19 cellular contexts compared by ENCODE assay signal in the genomic region with DNA sequence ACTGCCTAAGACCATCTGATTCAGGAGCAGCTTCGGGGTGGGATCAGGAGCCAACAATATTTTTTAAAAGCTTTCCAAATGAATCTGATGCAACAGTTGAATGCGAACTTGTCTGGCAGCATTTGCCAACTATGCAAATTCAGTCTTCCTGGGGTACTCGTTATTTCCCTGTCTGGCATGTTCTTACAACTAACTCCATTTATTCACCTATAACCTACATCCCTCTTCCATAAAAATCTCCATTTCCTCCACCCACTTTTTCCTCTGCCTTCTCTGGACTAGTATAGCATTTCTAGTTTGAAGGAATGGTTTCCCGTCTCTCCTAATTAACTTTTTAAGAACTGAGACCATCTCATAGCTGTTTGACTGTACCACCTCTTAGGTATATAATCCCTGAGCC. TPM values are rescaled to one million over a fixed set of nuclear protein-coding genes. Genes with fewer than 3 reads are reported as not detected.
DNase-seq lines count a peak whose midpoint lies in the region; ATAC-seq and TF ChIP-seq lines count a peak whose summit lies in the region.
"Had no signal": no experiment of that assay in that cellular context is flagged by ENCODE, and none has a peak within 500 bp of the region (broad histone marks: within the 10 kb centered on the region; RNA-seq: fewer than 3 reads in every experiment).

No MANE protein-coding gene starts in this region.

- no peak overlapping the region for H2BK5ac ChIP-seq in H9 (ENCODE audit: insufficient read length, low read length)

- H3K4me1 Mint-ChIP-seq in H9: peaks cover 6 to 9% of the 10 kb centered on the region in 2 experiments
- H3K4me1 Mint-ChIP-seq in activated B cell treated with CpG ODN at 0.5 μM for 24 hours: peaks cover 16% of the 10 kb centered on the region
- peaks cover 26% of the 10 kb centered on the region for H3K4me1 Mint-ChIP-seq in stimulated activated memory B cell treated with anti-CD40 and anti-IgM and Interleukin-4, amounts not matched to agents 10 μg/mL and 1 μg/mL and 100 μg/mL, for 72 hours
- H3K4me1 Mint-ChIP-seq: CD14-positive monocyte had no signal

- H3K4me2 ChIP-seq in H9 (ENCODE audit: insufficient read depth, insufficient read length, low read length): no peak overlapping the region

- H3K9ac ChIP-seq in H9 (ENCODE audit: extremely low read depth, insufficient read length, low read length): no peak overlapping the region

- no peaks in the 10 kb centered on the region for H4K20me1 ChIP-seq in H9 (ENCODE audit: control insufficient read depth, insufficient read depth, insufficient read length)

- no peak overlapping the region for H3K18ac ChIP-seq in H9 (ENCODE audit: insufficient read length, low read depth, low read length)

- no peak overlapping the region for H2BK20ac ChIP-seq in H9 (ENCODE audit: low read depth, low read length, poor library complexity, severe bottlenecking)

- H2AFZ ChIP-seq in H9 (ENCODE audit: low read length): no peak overlapping the region

- H3K56ac ChIP-seq in H9 (ENCODE audit: insufficient read length, low read depth, low read length): no peak overlapping the region

- intact Hi-C loops in activated B cell treated with CpG ODN at 0.5 μM for 24 hours (cut with micrococcal nuclease): no loop called here

- no peak for ATAC-seq in activated B cell treated with CpG ODN at 0.5 μM for 24 hours (ENCODE audit: low read depth)
- no peak for ATAC-seq in stimulated activated memory B cell treated with anti-CD40 and anti-IgM and Interleukin-4, amounts not matched to agents 10 μg/mL and 1 μg/mL and 100 μg/mL, for 72 hours

- no peaks in the 10 kb centered on the region for H3K4me1 ChIP-seq in H9 (ENCODE audit: insufficient read depth, low read length)
- H3K4me1 ChIP-seq: Peyer's patch had no signal

- no peak overlapping the region for H4K8ac ChIP-seq in H9 (replicated peaks; ENCODE audit: insufficient read length, low read depth, low read length)

- H3K9me3 Mint-ChIP-seq in H9: peaks cover 13% of the 10 kb centered on the region in 2 experiments
- H3K9me3 Mint-ChIP-seq in activated B cell treated with CpG ODN at 0.5 μM for 24 hours: peaks cover 6% of the 10 kb centered on the region
- H3K9me3 Mint-ChIP-seq in stimulated activated memory B cell treated with anti-CD40 and anti-IgM and Interleukin-4, amounts not matched to agents 10 μg/mL and 1 μg/mL and 100 μg/mL, for 72 hours: peaks cover 5% of the 10 kb centered on the region

- no peak overlapping the region for H2BK15ac ChIP-seq in H9 (ENCODE audit: low read depth, low read length)

- H3K9me3 ChIP-seq in H9 (ENCODE audit: control insufficient read depth, low read depth, low read length): no peaks in the 10 kb centered on the region
- H3K9me3 ChIP-seq: HAP-1, MG63, Peyer's patch, SJCRH30 had no signal

- H3K14ac ChIP-seq in H9 (ENCODE audit: insufficient read depth, low read length): no peak overlapping the region

- no CpG with 5 or more reads among the region's 4 CpGs for WGBS in H9 (ENCODE audit: extremely low coverage, insufficient read length, low lambda C conversion rate)

- POLR2A ChIA-PET in activated B cell treated with CpG ODN at 0.5 μM for 24 hours (lab: Charles Lee): no interaction called here

- H3K23ac ChIP-seq in H9 (ENCODE audit: insufficient read length, low read depth, low read length): no peak overlapping the region

- no peaks in the 10 kb centered on the region for H3K23me2 ChIP-seq in H9 (ENCODE audit: insufficient read length, low read depth, low read length, poor library complexity, severe bottlenecking)

- H3K36me3 Mint-ChIP-seq in H9 (ENCODE audit: insufficient read depth in 1 of 3, low read depth in 3 of 3): peaks cover 14 to 22% (median 18%) of the 10 kb centered on the region in 3 experiments
- H3K36me3 Mint-ChIP-seq in activated B cell treated with CpG ODN at 0.5 μM for 24 hours (ENCODE audit: low read depth): peaks cover 54% of the 10 kb centered on the region
- peaks cover 43% of the 10 kb centered on the region for H3K36me3 Mint-ChIP-seq in stimulated activated memory B cell treated with anti-CD40 and anti-IgM and Interleukin-4, amounts not matched to agents 10 μg/mL and 1 μg/mL and 100 μg/mL, for 72 hours

- CTCF ChIA-PET in activated B cell treated with CpG ODN at 0.5 μM for 24 hours (lab: Charles Lee): no interaction called here

- H3K79me2 ChIP-seq in H9 (ENCODE audit: insufficient read depth, low read length): no peaks in the 10 kb centered on the region

- no peak overlapping the region for H2BK120ac ChIP-seq in H9 (ENCODE audit: low read depth, low read length, poor library complexity, severe bottlenecking)

- H3K27ac ChIP-seq in H9 (ENCODE audit: insufficient read length, low read depth, low read length) (no peak overlapping the region), substantia nigra (ENCODE audit: low read depth, low read length, poor library complexity, severe bottlenecking) (no peak overlapping the region)
- H3K27ac ChIP-seq: Peyer's patch, SJCRH30 had no signal

- H3K27me3 ChIP-seq in H9 (ENCODE audit: insufficient read depth, low read length): no peaks in the 10 kb centered on the region
- H3K27me3 ChIP-seq: MG63, Peyer's patch, SJCRH30 had no signal

- no peak overlapping the region for H4K91ac ChIP-seq in H9 (ENCODE audit: insufficient read length, low read depth, low read length)

- H3K27me3 Mint-ChIP-seq in H9 (ENCODE audit: low read depth) (no peaks in the 10 kb centered on the region), activated B cell treated with CpG ODN at 0.5 μM for 24 hours (no peaks in the 10 kb centered on the region)
- H3K27me3 Mint-ChIP-seq in stimulated activated memory B cell treated with anti-CD40 and anti-IgM and Interleukin-4, amounts not matched to agents 10 μg/mL and 1 μg/mL and 100 μg/mL, for 72 hours: no peaks in the 10 kb centered on the region

- no peak overlapping the region for H2BK12ac ChIP-seq in H9 (ENCODE audit: insufficient read length, low read depth, low read length)

- no peak overlapping the region for H3K4ac ChIP-seq in H9 (ENCODE audit: low read depth, low read length)

- no peak overlapping the region for H4K5ac ChIP-seq in H9 (ENCODE audit: insufficient read length, low read depth, low read length)

- H3K79me1 ChIP-seq in H9 (ENCODE audit: insufficient read depth, low read depth, low read length, poor library complexity, severe bottlenecking): no peaks in the 10 kb centered on the region

- no peak for DNase-seq in H9
- no peak for DNase-seq in activated B cell treated with CpG ODN at 0.5 μM for 24 hours
- DNase-seq in fibroblast of the conjunctiva (ENCODE audit: low read depth): peak; percentile 16
- DNase-seq in substantia nigra (lab: John Stamatoyannopoulos, UW): no peak
- DNase-seq in NCI-H2196 (lab: John Stamatoyannopoulos, UW; ENCODE audit: unreplicated experiment): no peak
- DNase-seq in COR-L47 (lab: John Stamatoyannopoulos, UW): no peak
- DNase-seq: DMS79, MG63, NCI-H1417 treated with DMSO at 0.1 percent for 48 hours, NCI-H187 treated with DMSO at 0.1 percent for 48 hours, NCI-H2107, NCI-H2227 treated with DMSO at 0.1 percent for 48 hours, NCI-H510A treated with DMSO at 0.1 percent for 48 hours, NCI-H82, Peyer's patch, SJCRH30 had no signal

- H3K27ac Mint-ChIP-seq in H9: peak overlapping the region; percentile 2 to 4 (median 3); a peak in 2 of 7 replicates
- peak overlapping the region; percentile 15 for H3K27ac Mint-ChIP-seq in activated B cell treated with CpG ODN at 0.5 μM for 24 hours
- peak overlapping the region; percentile 59 for H3K27ac Mint-ChIP-seq in stimulated activated memory B cell treated with anti-CD40 and anti-IgM and Interleukin-4, amounts not matched to agents 10 μg/mL and 1 μg/mL and 100 μg/mL, for 72 hours

- H3K4me3 Mint-ChIP-seq in H9: no peak overlapping the region
- H3K4me3 Mint-ChIP-seq in activated B cell treated with CpG ODN at 0.5 μM for 24 hours: no peak overlapping the region
- no peak overlapping the region for H3K4me3 Mint-ChIP-seq in stimulated activated memory B cell treated with anti-CD40 and anti-IgM and Interleukin-4, amounts not matched to agents 10 μg/mL and 1 μg/mL and 100 μg/mL, for 72 hours
- H3K4me3 Mint-ChIP-seq: CD14-positive monocyte had no signal

- no peak overlapping the region for H3T11ph ChIP-seq in H9 (ENCODE audit: low read length)

- TF ChIP-seq CTCF in H9 (conservative IDR thresholded peaks at IDR 0.05): no peak
- no peak for TF ChIP-seq CTCF in activated B cell treated with CpG ODN at 0.5 μM for 24 hours (IDR thresholded peaks at IDR 0.05)

- H2AK5ac ChIP-seq in H9 (ENCODE audit: insufficient read length, low read length): no peak overlapping the region

RNA-seq across cellular contexts. Expression of gene UGDH, which starts 36.2 kb away (rescaled TPM):
- total RNA-seq in H9 (2021) (104 and 109 TPM in 2 replicates), activated B cell treated with CpG ODN at 0.5 μM for 24 hours (40.6 and 43.3 TPM in 2 replicates)

Comparison
In these comparisons a context has a peak if more than half of its experiments do, and no peak if none do; other contexts are left out.
1. H3K27ac Mint-ChIP-seq: peak in every context shown above with its lines; median percentile 59 in stimulated activated memory B cell treated with anti-CD40 and anti-IgM and Interleukin-4, amounts not matched to agents 10 μg/mL and 1 μg/mL and 100 μg/mL, for 72 hours; 15 in activated B cell treated with CpG ODN at 0.5 μM for 24 hours; 3 in H9.